28 cellular contexts compared by ENCODE assay signal in genomic region chr18:52481116-52481515, GRCh38.
"Had no signal": no experiment of that assay in that cellular context is flagged by ENCODE, and none has a peak within 500 bp of the region (broad histone marks: within the 10 kb centered on the region; RNA-seq: fewer than 3 reads in every experiment).

No MANE protein-coding gene starts in this region.

- DNase-seq: activated CD4-positive, alpha-beta memory T cell treated with anti-CD3 and anti-CD28 coated beads for 36 hours; activated CD4-positive, alpha-beta T cell treated with anti-CD3 and anti-CD28 coated beads, Interleukin-2, amount 10 ng/mL, durations not matched to agents 24 days and 14 days; activated CD4-positive, CD25-positive, alpha-beta regulatory T cell treated with anti-CD3 and anti-CD28 coated beads, Interleukin-2, amount 50 U/mL, for 72 hours; activated CD8-positive, alpha-beta memory T cell treated with anti-CD3 and anti-CD28 coated beads, Interleukin-2, amount 50 U/mL, for 4 hours; activated gamma-delta T cell; activated naive CD4-positive, alpha-beta T cell treated with anti-CD3 and anti-CD28 coated beads, Interleukin-2, amount 10 ng/mL, durations not matched to agents 7 days and 5 days; activated naive CD8-positive, alpha-beta T cell treated with anti-CD3 and anti-CD28 coated beads, Interleukin-2, amount 10 ng/mL, durations not matched to agents 7 days and 5 days; activated T-cell treated with anti-CD3 and anti-CD28 coated beads, Interleukin-2, amount 50 U/mL, for 1 hour; effector memory CD4-positive, alpha-beta T cell; gastrocnemius medialis; glutamatergic neuron; left cardiac atrium; mesenchymal stem cell; natural killer cell; occipital lobe; stimulated activated CD4-positive, alpha-beta T cell treated with anti-CD3 and anti-CD28 coated beads, Interleukin-1b, Interleukin-23, amount 100 ng/mL, for 48 hours; stimulated activated naive CD4-positive, alpha-beta T cell; T-helper 17 cell; T1000; uterus had no signal

- H3K4me3 ChIP-seq: gastrocnemius medialis, hepatocyte, neural progenitor cell, right atrium auricular region, smooth muscle cell, tibial nerve, uterus had no signal

- H3K27ac ChIP-seq: gastrocnemius medialis, hepatocyte, neural progenitor cell, right atrium auricular region, tibial nerve, uterus had no signal

- H3K27me3 ChIP-seq: gastrocnemius medialis, neural progenitor cell, right atrium auricular region, tibial nerve, uterus had no signal

- H3K4me1 ChIP-seq: gastrocnemius medialis, neural progenitor cell, right atrium auricular region, tibial nerve, uterus had no signal

- H3K36me3 ChIP-seq: gastrocnemius medialis, neural progenitor cell, right atrium auricular region, tibial nerve, uterus had no signal

- H3K9me3 ChIP-seq: gastrocnemius medialis, right atrium auricular region, tibial nerve, uterus had no signal

- ATAC-seq: gastrocnemius medialis, left cardiac atrium, natural killer cell, T-helper 17 cell had no signal

- FAIRE-seq: bronchial epithelial cell, colon, keratinocyte had no signal
